ENCODE assay signal across 8 cellular contexts in genomic region chr6:33787336-33787953, GRCh38. TPM values are rescaled to one million over a fixed set of nuclear protein-coding genes. Genes with fewer than 3 reads are reported as not detected.
A peak's percentile ranks its signal among the peaks of the same experiment; 100 is the strongest.
DNase-seq lines count a peak whose midpoint lies in the region; ATAC-seq and TF ChIP-seq lines count a peak whose summit lies in the region.

No MANE protein-coding gene starts in this region.

- peaks cover 36% of the 10 kb centered on the region for H3K36me3 ChIP-seq in CD4-positive, alpha-beta memory T cell (ENCODE audit: insufficient read depth, low read length)
- H3K36me3 ChIP-seq in ectodermal cell (ENCODE audit: control insufficient read depth, insufficient read depth, low read length) (peaks cover 20% of the 10 kb centered on the region), neural progenitor cell (no peaks in the 10 kb centered on the region)

- H3K27ac Mint-ChIP-seq in CD4-positive, alpha-beta memory T cell: peak overlapping the region; percentile 90 to 100 (median 99)
- peak overlapping the region; percentile 84 for H3K27ac Mint-ChIP-seq in neural progenitor cell

- H3K27me3 ChIP-seq in CD4-positive, alpha-beta memory T cell (ENCODE audit: insufficient read depth, low read length): no peaks in the 10 kb centered on the region
- H3K27me3 ChIP-seq in ectodermal cell (ENCODE audit: control insufficient read depth, insufficient read depth, low read length, poor library complexity, severe bottlenecking): no peaks in the 10 kb centered on the region
- no peaks in the 10 kb centered on the region for H3K27me3 ChIP-seq in neural progenitor cell

- CTCF ChIA-PET in CD4-positive, alpha-beta memory T cell (lab: Charles Lee; ENCODE audit: partially characterized antibody): interaction anchor here (0.8 to 5.8 kb wide), 6 partner anchors 11 to 237 kb away, joined by 3 to 31 read pairs (median 4); partner anchors contain the start of gene UQCC2

- no peak overlapping the region for H2AFZ ChIP-seq in neural progenitor cell (replicated peaks)

- WGBS in ectodermal cell, 2 experiments: 90 to 91% methylated on average over 7 of the region's 7 CpGs

- ATAC-seq in HG02973 (IDR thresholded peaks at IDR 0.05; ENCODE audit: unreplicated experiment) (no peak), GM19463 (IDR thresholded peaks at IDR 0.05; ENCODE audit: unreplicated experiment) (no peak), left colon (no peak)

- intact Hi-C loops in CD4-positive, alpha-beta memory T cell (cut with micrococcal nuclease): no loop called here
- intact Hi-C loops in left colon (cut with DNase I, micrococcal nuclease): no loop called here

- no peaks in the 10 kb centered on the region for H3K9me3 ChIP-seq in CD4-positive, alpha-beta memory T cell (ENCODE audit: control insufficient read depth in 1 of 2, low read length in 2 of 2)
- H3K9me3 ChIP-seq in ectodermal cell (ENCODE audit: control insufficient read depth, low read length) (no peaks in the 10 kb centered on the region), neural progenitor cell (ENCODE audit: low read depth) (no peaks in the 10 kb centered on the region)

- H3K4me1 ChIP-seq in CD4-positive, alpha-beta memory T cell (ENCODE audit: insufficient read depth, low read length): peaks cover 46% of the 10 kb centered on the region
- H3K4me1 ChIP-seq in ectodermal cell (ENCODE audit: control insufficient read depth, insufficient read depth, low read length) (peaks cover 49% of the 10 kb centered on the region), neural progenitor cell (peaks cover 30% of the 10 kb centered on the region)

- DNase-seq in CD4-positive, alpha-beta memory T cell: no peak
- DNase-seq in NCI-H510A (lab: John Stamatoyannopoulos, UW) (peak; percentile 42), neural progenitor cell (ENCODE audit: low spot score) (no peak), cerebellar nuclear complex (lab: John Stamatoyannopoulos, UW) (no peak), left colon (no peak)

- peak overlapping the region; percentile 86 for H3K9ac ChIP-seq in neural progenitor cell

- H3K9me3 Mint-ChIP-seq in CD4-positive, alpha-beta memory T cell: no peaks in the 10 kb centered on the region
- H3K9me3 Mint-ChIP-seq in neural progenitor cell: no peaks in the 10 kb centered on the region

- peaks cover 48% of the 10 kb centered on the region for H4K20me1 ChIP-seq in neural progenitor cell (ENCODE audit: low read depth)

- H3K79me2 ChIP-seq in neural progenitor cell (ENCODE audit: low read depth): peaks cover 44% of the 10 kb centered on the region

- no peak for TF ChIP-seq CTCF in neural progenitor cell (IDR thresholded peaks at IDR 0.05)

- H3K27me3 Mint-ChIP-seq in CD4-positive, alpha-beta memory T cell: no peaks in the 10 kb centered on the region
- peaks cover 6% of the 10 kb centered on the region for H3K27me3 Mint-ChIP-seq in neural progenitor cell (ENCODE audit: insufficient read depth, low read depth)

- peak overlapping the region; percentile 93 for H3K4me2 ChIP-seq in neural progenitor cell

- H3K36me3 Mint-ChIP-seq in CD4-positive, alpha-beta memory T cell: peaks cover 32 to 55% of the 10 kb centered on the region in 2 donors
- peaks cover 23% of the 10 kb centered on the region for H3K36me3 Mint-ChIP-seq in neural progenitor cell

- H3K4me3 Mint-ChIP-seq in CD4-positive, alpha-beta memory T cell: peak overlapping the region; percentile 90 to 100 (median 98)
- H3K4me3 Mint-ChIP-seq in neural progenitor cell: peak overlapping the region; percentile 96

- peak overlapping the region; percentile 90 for H3K27ac ChIP-seq in CD4-positive, alpha-beta memory T cell (ENCODE audit: low read depth, low read length)
- no peak overlapping the region for H3K27ac ChIP-seq in ectodermal cell (ENCODE audit: insufficient read depth, low read depth, low read length, poor library complexity, severe bottlenecking)
- H3K27ac ChIP-seq in neural progenitor cell: no peak overlapping the region

- H3K4me3 ChIP-seq in CD4-positive, alpha-beta memory T cell (ENCODE audit: low read length in 2 of 2): peak overlapping the region; percentile 48 to 77
- peak overlapping the region; percentile 94 for H3K4me3 ChIP-seq in ectodermal cell (ENCODE audit: insufficient read depth, low read depth, low read length)
- peak overlapping the region; percentile 78 for H3K4me3 ChIP-seq in neural progenitor cell

- peaks cover 28% of the 10 kb centered on the region for H3F3A ChIP-seq in neural progenitor cell (ENCODE audit: low read depth)

- peaks cover 36 to 63% (median 50%) of the 10 kb centered on the region in 4 donors for H3K4me1 Mint-ChIP-seq in CD4-positive, alpha-beta memory T cell
- peaks cover 75% of the 10 kb centered on the region for H3K4me1 Mint-ChIP-seq in neural progenitor cell

- POLR2A ChIA-PET in CD4-positive, alpha-beta memory T cell (lab: Charles Lee; ENCODE audit: partially characterized antibody): interaction anchor here (0.6 to 3.0 kb wide), 13 partner anchors 10 to 885 kb away, joined by 3 to 35 read pairs (median 4); partner anchors contain the start of gene GRM4

RNA-seq across cellular contexts. Expression of gene LEMD2, which starts 1.5 kb away (rescaled TPM):
- 100 to 1,000 TPM; 115 to 126 TPM for total RNA-seq in CD4-positive, alpha-beta memory T cell
- 10 to 100 TPM; 13.5 to 44.6 TPM for polyA plus RNA-seq in CD4-positive, alpha-beta memory T cell
- polyA plus RNA-seq in ectodermal cell (2013, experiment 1 of 4): 74.6 TPM
- 70.0 TPM for polyA plus RNA-seq in ectodermal cell (2013, experiment 2 of 4)
- polyA plus RNA-seq in ectodermal cell (2013, experiment 3 of 4): 42.7 TPM
- 51.2 TPM for polyA plus RNA-seq in ectodermal cell (2013, experiment 4 of 4)
- total RNA-seq in neural progenitor cell (ENCODE audit: low replicate concordance) (31.8 and 53.4 TPM in 2 replicates), left colon (10 to 100 TPM; 62.6 to 66.7 TPM)

RNA-seq across cellular contexts. Expression of gene MLN, which starts 16.4 kb away (rescaled TPM):
- total RNA-seq in CD4-positive, alpha-beta memory T cell: not detected
- polyA plus RNA-seq in CD4-positive, alpha-beta memory T cell: not detected
- polyA plus RNA-seq in ectodermal cell (2013, experiment 1 of 4): not detected
- not detected for polyA plus RNA-seq in ectodermal cell (2013, experiment 2 of 4)
- polyA plus RNA-seq in ectodermal cell (2013, experiment 3 of 4): not detected
- not detected for polyA plus RNA-seq in ectodermal cell (2013, experiment 4 of 4)
- not detected in 2 replicates for total RNA-seq in neural progenitor cell (ENCODE audit: low replicate concordance)
- not detected for total RNA-seq in left colon

RNA-seq across cellular contexts. Expression of gene IP6K3, which starts 40.7 kb away (rescaled TPM):
- total RNA-seq in CD4-positive, alpha-beta memory T cell: not detected
- polyA plus RNA-seq in CD4-positive, alpha-beta memory T cell: not detected
- polyA plus RNA-seq in ectodermal cell (2013, experiment 1 of 4): 5.7 TPM
- polyA plus RNA-seq in ectodermal cell (2013, experiment 2 of 4): 6.9 TPM
- 5.5 TPM for polyA plus RNA-seq in ectodermal cell (2013, experiment 3 of 4)
- polyA plus RNA-seq in ectodermal cell (2013, experiment 4 of 4): 4.9 TPM
- total RNA-seq in neural progenitor cell (ENCODE audit: low replicate concordance) (2.9 and 4.6 TPM in 2 replicates), left colon (1 to 10 TPM in 1 of 2 donors, under 1 TPM in 1; 0.45 to 2.4 TPM)
